Comparison of ENCODE assay signal across 1 cellular context in genomic region chr5:218457-219289, GRCh38.
TF ChIP-seq lines count a peak whose summit lies in the region.

No MANE protein-coding gene starts in this region.

TF ChIP-seq in SK-N-SH treated with all-trans-retinoic acid at 6 μM for 48 hours, 23 proteins besides CTCF, POLR2A, EP300 and RAD21 (continued from another document):
- TF ChIP-seq TSHZ2 (CRISPR knock-in tag; IDR thresholded peaks at IDR 0.05) (no peak), BACH2 (CRISPR knock-in tag; IDR thresholded peaks at IDR 0.05; ENCODE audit: borderline replicate concordance) (no peak), ESRRG (CRISPR knock-in tag; IDR thresholded peaks at IDR 0.05) (no peak), SNAI2 (CRISPR knock-in tag; IDR thresholded peaks at IDR 0.05) (no peak), OSR1 (CRISPR knock-in tag; IDR thresholded peaks at IDR 0.05) (no peak)
